ENCODE assay signal across 34 cellular contexts in genomic region chr12:113877608-113878007, GRCh38.
DNase-seq lines count a peak whose midpoint lies in the region; ATAC-seq, FAIRE-seq and TF ChIP-seq lines count a peak whose summit lies in the region.
"Had no signal": no experiment of that assay in that cellular context is flagged by ENCODE, and none has a peak within 500 bp of the region (broad histone marks: within the 10 kb centered on the region; RNA-seq: fewer than 3 reads in every experiment).

No MANE protein-coding gene starts in this region.

- H3K27ac ChIP-seq in HepG2 (ENCODE audit: extremely low read length, insufficient read depth, low read length): no peak overlapping the region
- no peak overlapping the region for H3K27ac ChIP-seq in right lobe of liver
- no peak overlapping the region for H3K27ac ChIP-seq in K562 (ENCODE audit: extremely low read depth, low read depth, low read length)
- H3K27ac ChIP-seq in CD4-positive, alpha-beta T cell (ENCODE audit: low read depth, low read length): no peak overlapping the region
- H3K27ac ChIP-seq: 22Rv1; A549; BLaER1; BLaER1 treated with 17β-estradiol and CSF1 and Interleukin-3, amounts not matched to agents 10 nM and 100 nM; C4-2B had no signal

- BruUV-seq in HepG2 (replicated peaks; lab: Mats Ljungman, UMichigan) (no TSS peak), K562 (replicated peaks; lab: Mats Ljungman, UMichigan) (no TSS peak)

- H3K4me3 ChIP-seq in HepG2 (replicated peaks in 1 of 3; ENCODE audit: insufficient read depth in 1 of 3, low read depth in 2 of 3, low read length in 3 of 3): no peak overlapping the region
- H3K4me3 ChIP-seq in right lobe of liver: no peak overlapping the region
- H3K4me3 ChIP-seq in K562: no peak overlapping the region
- H3K4me3 ChIP-seq: A549; BLaER1; BLaER1 treated with 17β-estradiol and CSF1 and Interleukin-3, amounts not matched to agents 10 nM and 100 nM had no signal

- H3K4me2 ChIP-seq in HepG2 (ENCODE audit: low read depth, low read length): no peak overlapping the region
- no peak overlapping the region for H3K4me2 ChIP-seq in K562 (ENCODE audit: insufficient read depth, low read length)
- H3K4me2 ChIP-seq: A549; BLaER1; BLaER1 treated with 17β-estradiol and CSF1 and Interleukin-3, amounts not matched to agents 10 nM and 100 nM had no signal

- 95% methylated on average over 5 of the region's 5 CpGs for WGBS in HepG2 (ENCODE audit: low lambda C conversion rate)
- WGBS in right lobe of liver (ENCODE audit: insufficient coverage, low coverage, low lambda C conversion rate, missing lambda C conversion rate): 100% methylated on average over 4 of the region's 5 CpGs
- WGBS in K562 (ENCODE audit: insufficient coverage, low coverage, missing lambda C conversion rate): 96% methylated on average over 5 of the region's 5 CpGs

- intact Hi-C loops in HepG2 (cut with micrococcal nuclease; ENCODE audit: unreplicated experiment) (no loop called here), right lobe of liver (cut with DNase I) (no loop called here), K562 (cut with micrococcal nuclease) (no loop called here)
- intact Hi-C loops in CD4-positive, alpha-beta T cell (cut with DNase I, micrococcal nuclease): no loop called here

- peaks cover 7 to 42% of the 10 kb centered on the region in 2 experiments; a peak in 4 of 5 replicates for H3K36me3 ChIP-seq in HepG2 (replicated peaks in 1 of 2; ENCODE audit: control insufficient read depth in 1 of 2, insufficient read depth in 2 of 2, low read length in 2 of 2)
- H3K36me3 ChIP-seq in right lobe of liver: no peaks in the 10 kb centered on the region
- peaks cover 23% of the 10 kb centered on the region; the same call in 2 of the 3 replicates for H3K36me3 ChIP-seq in K562 (ENCODE audit: control insufficient read depth, insufficient read depth, low read length)
- H3K36me3 ChIP-seq: BE2C had no signal

- H3K36me3 Mint-ChIP-seq in stimulated activated effector memory CD8-positive, alpha-beta T cell treated with anti-CD3 and anti-CD28 coated beads, Interleukin-12 subunit alpha, Interleukin-12 subunit beta, amount 100 ng/mL, for 72 hours: peaks cover 30% of the 10 kb centered on the region
- peaks cover 52% of the 10 kb centered on the region for H3K36me3 Mint-ChIP-seq in CD4-positive, alpha-beta T cell (ENCODE audit: low read depth)

- no peaks in the 10 kb centered on the region for H3K9me1 ChIP-seq in K562 (ENCODE audit: control insufficient read depth, insufficient read depth, low read length)

- TF ChIP-seq EP300 in HepG2 (IDR thresholded peaks at IDR 0.05; ENCODE audit: low read depth in 2 of 2, low read length in 2 of 2): no peak
- no peak for TF ChIP-seq EP300 in HepG2 (CRISPR knock-in tag; IDR thresholded peaks at IDR 0.05; ENCODE audit: borderline replicate concordance)
- no peak for TF ChIP-seq EP300 in K562 (IDR thresholded peaks at IDR 0.05; ENCODE audit: low read length)

- H3K9me3 ChIP-seq in HepG2 (ENCODE audit: low read length) (no peaks in the 10 kb centered on the region), right lobe of liver (no peaks in the 10 kb centered on the region), K562 (replicated peaks; ENCODE audit: control insufficient read depth, insufficient read depth, low read depth, low read length) (no peaks in the 10 kb centered on the region)
- H3K9me3 ChIP-seq in CD4-positive, alpha-beta T cell (ENCODE audit: control insufficient read depth, low read length): no peaks in the 10 kb centered on the region
- H3K9me3 ChIP-seq: A549, BE2C, BLaER1, Caco-2 had no signal

- POLR2A ChIA-PET in HepG2 (lab: Yijun Ruan, JAX) (no interaction called here), K562 (lab: Yijun Ruan, JAX) (interaction anchor here (0.6 to 2.0 kb wide), 4 partner anchors 11 to 28 kb away, joined by 3 to 6 read pairs (median 4); no protein-coding TSS in a partner anchor)
- POLR2A ChIA-PET in CD4-positive, alpha-beta T cell (lab: Charles Lee): no interaction called here

- no peaks in the 10 kb centered on the region for H3K9me3 Mint-ChIP-seq in stimulated activated effector memory CD8-positive, alpha-beta T cell treated with anti-CD3 and anti-CD28 coated beads, Interleukin-12 subunit alpha, Interleukin-12 subunit beta, amount 100 ng/mL, for 72 hours
- H3K9me3 Mint-ChIP-seq in CD4-positive, alpha-beta T cell: no peaks in the 10 kb centered on the region
- H3K9me3 Mint-ChIP-seq: CD4-positive, CD25-positive, alpha-beta regulatory T cell; CD8-positive, alpha-beta memory T cell; CD8-positive, alpha-beta T cell had no signal

- in situ Hi-C loops in HepG2 (cut with HindIII; ENCODE audit: extremely low pct_ligation_motif_present, low pct_unique_long_range_greater_than_20kb) (no loop called here), K562 (cut with MboI) (no loop called here)

- H3K4me1 Mint-ChIP-seq in stimulated activated effector memory CD8-positive, alpha-beta T cell treated with anti-CD3 and anti-CD28 coated beads, Interleukin-12 subunit alpha, Interleukin-12 subunit beta, amount 100 ng/mL, for 72 hours: peaks cover 6% of the 10 kb centered on the region
- H3K4me1 Mint-ChIP-seq in CD4-positive, alpha-beta T cell (ENCODE audit: low read depth): no peaks in the 10 kb centered on the region
- H3K4me1 Mint-ChIP-seq: B cell had no signal

- no peaks in the 10 kb centered on the region for H4K20me1 ChIP-seq in HepG2 (ENCODE audit: insufficient read depth, low read length)
- 0 out of 2 replicates have a peak, but pooled peaks cover 3% of the 10 kb centered on the region for H4K20me1 ChIP-seq in K562 (replicated peaks; ENCODE audit: control insufficient read depth, insufficient read depth, low read length)
- H4K20me1 ChIP-seq: BLaER1 had no signal

- no peak overlapping the region for H3K4me3 Mint-ChIP-seq in stimulated activated effector memory CD8-positive, alpha-beta T cell treated with anti-CD3 and anti-CD28 coated beads, Interleukin-12 subunit alpha, Interleukin-12 subunit beta, amount 100 ng/mL, for 72 hours
- H3K4me3 Mint-ChIP-seq in CD4-positive, alpha-beta T cell: no peak overlapping the region
- H3K4me3 Mint-ChIP-seq: B cell; CD14-positive monocyte; CD4-positive, alpha-beta memory T cell; CD4-positive, CD25-positive, alpha-beta regulatory T cell; CD8-positive, alpha-beta memory T cell; CD8-positive, alpha-beta T cell had no signal

- DNase-seq in HepG2 (ENCODE audit: low spot score) (no peak), right lobe of liver (no peak), K562 (ENCODE audit: extremely low read depth in 1 of 4, low spot score in 3 of 4) (no peak), KG1 (lab: John Stamatoyannopoulos, UW) (no peak)
- DNase-seq in stimulated activated effector memory CD8-positive, alpha-beta T cell treated with anti-CD3 and anti-CD28 coated beads, Interleukin-12 subunit alpha, Interleukin-12 subunit beta, amount 100 ng/mL, for 72 hours (ENCODE audit: low spot score in 2 of 2): no peak
- DNase-seq in CD4-positive, alpha-beta T cell: no peak
- DNase-seq: 8988T; ACHN; AML-193; BE2C; C1 segment of cervical spinal cord; Caco-2; Calu3; CD4-positive, alpha-beta memory T cell; CD4-positive, CD25-positive, alpha-beta regulatory T cell; CD8-positive, alpha-beta memory T cell; CD8-positive, alpha-beta T cell; COR-L47; DMS 273 treated with DMSO at 0.1 percent for 48 hours; DMS153; DMS53; DMS79; DMS79 treated with DMSO at 0.1 percent for 48 hours; DND-41; EL had no signal

- H3K27ac Mint-ChIP-seq in stimulated activated effector memory CD8-positive, alpha-beta T cell treated with anti-CD3 and anti-CD28 coated beads, Interleukin-12 subunit alpha, Interleukin-12 subunit beta, amount 100 ng/mL, for 72 hours: peak overlapping the region; percentile 12
- no peak overlapping the region for H3K27ac Mint-ChIP-seq in CD4-positive, alpha-beta T cell
- H3K27ac Mint-ChIP-seq: B cell; CD4-positive, alpha-beta memory T cell; CD8-positive, alpha-beta T cell had no signal

- CTCF ChIA-PET in HepG2 (lab: Yijun Ruan, JAX; ENCODE audit: low intra/inter-chr PET ratio, low total read pairs) (no interaction called here), K562 (lab: Yijun Ruan, JAX; ENCODE audit: low intra/inter-chr PET ratio) (no interaction called here)
- CTCF ChIA-PET in CD4-positive, alpha-beta T cell (lab: Charles Lee): no interaction called here

- H3K9ac ChIP-seq in HepG2 (ENCODE audit: insufficient read depth, low read depth, low read length) (no peak overlapping the region), K562 (ENCODE audit: insufficient read depth in 1 of 2, low read depth in 2 of 2, low read length in 2 of 2) (no peak overlapping the region)
- H3K9ac ChIP-seq: BLaER1; BLaER1 treated with 17β-estradiol and CSF1 and Interleukin-3, amounts not matched to agents 10 nM and 100 nM had no signal

- TF ChIP-seq CTCF in HepG2 (CRISPR knock-in tag; IDR thresholded peaks at IDR 0.05): no peak
- no peak for TF ChIP-seq CTCF in right lobe of liver (IDR thresholded peaks at IDR 0.05)
- no peak for TF ChIP-seq CTCF in K562 (IDR thresholded peaks at IDR 0.05 in 2 of 3, conservative IDR thresholded peaks at IDR 0.05 in 1 of 3; ENCODE audit: insufficient read depth in 2 of 3, low read depth in 1 of 3, low read length in 3 of 3)
- TF ChIP-seq CTCF in CD4-positive, alpha-beta T cell (IDR thresholded peaks at IDR 0.05): no peak

- no peaks in the 10 kb centered on the region for H3K79me2 ChIP-seq in HepG2 (ENCODE audit: insufficient read depth, low read length)
- no peaks in the 10 kb centered on the region for H3K79me2 ChIP-seq in K562 (ENCODE audit: control insufficient read depth, insufficient read depth, low read length)

- TF ChIP-seq RAD21 in HepG2 (CRISPR knock-in tag; IDR thresholded peaks at IDR 0.05) (no peak), K562 (CRISPR knock-in tag; conservative IDR thresholded peaks at IDR 0.05 in 1 of 2, IDR thresholded peaks at IDR 0.05 in 1 of 2) (no peak)

- H2AFZ ChIP-seq in HepG2 (ENCODE audit: low read length) (no peak overlapping the region), K562 (ENCODE audit: low read depth, low read length) (no peak overlapping the region)

- ATAC-seq in HepG2: no peak
- ATAC-seq in right lobe of liver: no peak
- ATAC-seq in K562: no peak
- ATAC-seq in stimulated activated effector memory CD8-positive, alpha-beta T cell treated with anti-CD3 and anti-CD28 coated beads, Interleukin-12 subunit alpha, Interleukin-12 subunit beta, amount 100 ng/mL, for 72 hours: no peak
- ATAC-seq in CD4-positive, alpha-beta T cell (ENCODE audit: poor library complexity): no peak
- ATAC-seq: A549; CD8-positive, alpha-beta T cell had no signal

- H3K4me1 ChIP-seq in HepG2 (ENCODE audit: insufficient read depth, low read length): no peaks in the 10 kb centered on the region
- H3K4me1 ChIP-seq in right lobe of liver: no peaks in the 10 kb centered on the region
- H3K4me1 ChIP-seq in K562 (replicated peaks in 1 of 2; ENCODE audit: control insufficient read depth in 2 of 2, insufficient read depth in 2 of 2, low read length in 2 of 2): peaks cover 0 to 3% of the 10 kb centered on the region in 2 experiments; a peak in 2 of 5 replicates
- H3K4me1 ChIP-seq: A549, BE2C, Caco-2 had no signal

- no peaks in the 10 kb centered on the region for H3K27me3 Mint-ChIP-seq in CD4-positive, alpha-beta T cell
- H3K27me3 Mint-ChIP-seq: B cell; CD4-positive, alpha-beta memory T cell; CD4-positive, CD25-positive, alpha-beta regulatory T cell had no signal

- TF ChIP-seq POLR2A in HepG2 (IDR thresholded peaks at IDR 0.05; ENCODE audit: insufficient read depth in 1 of 2, low read depth in 2 of 2, low read length in 2 of 2): no peak
- TF ChIP-seq POLR2A in right lobe of liver (IDR thresholded peaks at IDR 0.05): no peak
- TF ChIP-seq POLR2A in K562 (conservative IDR thresholded peaks at IDR 0.05): no peak

- FAIRE-seq in HepG2 (lab: Jason Lieb, UNC) (no peak), K562 (lab: Jason Lieb, UNC) (no peak)
- FAIRE-seq: A204.1, A549, D721Med had no signal

- no peaks in the 10 kb centered on the region for H3K27me3 ChIP-seq in HepG2 (ENCODE audit: control insufficient read depth in 1 of 2, insufficient read depth in 2 of 2, low read length in 2 of 2)
- H3K27me3 ChIP-seq in right lobe of liver: no peaks in the 10 kb centered on the region
- H3K27me3 ChIP-seq in K562 (ENCODE audit: control insufficient read depth in 2 of 2, insufficient read depth in 2 of 2, low read length in 2 of 2): no peaks in the 10 kb centered on the region
- no peaks in the 10 kb centered on the region for H3K27me3 ChIP-seq in CD4-positive, alpha-beta T cell (ENCODE audit: control insufficient read depth, insufficient read depth, low read length)
- H3K27me3 ChIP-seq: BE2C; BLaER1; BLaER1 treated with 17β-estradiol and CSF1 and Interleukin-3, amounts not matched to agents 10 nM and 100 nM had no signal

Comparison
In these comparisons a context has a peak if more than half of its experiments do, and no peak if none do; other contexts are left out.
1. Of the 241 proteins assayed by ChIP-seq in both HepG2 and K562: peak only in HepG2: none; only in K562: none; in both: ZKSCAN1; in neither: 240.